11 cellular contexts compared by ENCODE assay signal in genomic region chr5:95471922-95472321, GRCh38.
DNase-seq lines count a peak whose midpoint lies in the region; TF ChIP-seq lines count a peak whose summit lies in the region.
"Had no signal": no experiment of that assay in that cellular context is flagged by ENCODE, and none has a peak within 500 bp of the region (broad histone marks: within the 10 kb centered on the region; RNA-seq: fewer than 3 reads in every experiment).

No MANE protein-coding gene starts in this region.

- 92 to 93% methylated on average over 1 of the region's 1 CpG for WGBS in GM23248 (ENCODE audit: low coverage in 1 of 2, low lambda C conversion rate in 2 of 2, missing lambda C conversion rate in 2 of 2), 2 experiments

- H4K20me1 ChIP-seq in GM23248 (ENCODE audit: insufficient read depth), result 0 out of 2 replicates have a peak, but pooled peaks cover 3% of the 10 kb centered on the region

- peaks cover 35% of the 10 kb centered on the region for H3K36me3 Mint-ChIP-seq in activated CD4-positive, alpha-beta memory T cell treated with anti-CD3 and anti-CD28 coated beads, Interleukin-2, amount 10 ng/mL, durations not matched to agents 7 days and 5 days (ENCODE audit: low read depth)

- CTCF ChIA-PET in activated CD4-positive, alpha-beta memory T cell treated with anti-CD3 and anti-CD28 coated beads, Interleukin-2, amount 10 ng/mL, durations not matched to agents 7 days and 5 days (lab: Charles Lee), result no interaction called here

- peaks cover 17% of the 10 kb centered on the region for H3K4me1 ChIP-seq in GM23248 (ENCODE audit: insufficient read depth)

- H3K9me3 ChIP-seq in GM23248 (ENCODE audit: low read depth), result no peaks in the 10 kb centered on the region

- POLR2A ChIA-PET in activated CD4-positive, alpha-beta memory T cell treated with anti-CD3 and anti-CD28 coated beads, Interleukin-2, amount 10 ng/mL, durations not matched to agents 7 days and 5 days (lab: Charles Lee), result no interaction called here

- no peaks in the 10 kb centered on the region for H3K9me2 ChIP-seq in GM23248 (ENCODE audit: insufficient read depth)

- no peak overlapping the region for H3K4me3 Mint-ChIP-seq in activated CD4-positive, alpha-beta memory T cell treated with anti-CD3 and anti-CD28 coated beads, Interleukin-2, amount 10 ng/mL, durations not matched to agents 7 days and 5 days
- H3K4me3 Mint-ChIP-seq: nephron had no signal

- peaks cover 34% of the 10 kb centered on the region; the same call in 1 of the 2 replicates for H3K36me3 ChIP-seq in GM23248 (ENCODE audit: low read depth)

- no peak overlapping the region for H3K27ac Mint-ChIP-seq in activated CD4-positive, alpha-beta memory T cell treated with anti-CD3 and anti-CD28 coated beads, Interleukin-2, amount 10 ng/mL, durations not matched to agents 7 days and 5 days
- H3K27ac Mint-ChIP-seq: nephron had no signal

- peaks cover 11% of the 10 kb centered on the region; the same call in 1 of the 2 replicates for H3F3A ChIP-seq in GM23248 (ENCODE audit: insufficient read depth)

- H2AFZ ChIP-seq in GM23248, result no peak overlapping the region

- DNase-seq in GM23248 (peak; percentile 74), SW 1271 (lab: John Stamatoyannopoulos, UW) (peak; percentile 27 to 33), fibroblast of mammary gland (ENCODE audit: low read depth) (peak; percentile 41), skeletal muscle cell (ENCODE audit: low read depth) (peak; percentile 12), NOMO-1 treated with dmso at 0.1 percent for 144 hours (lab: John Stamatoyannopoulos, UW; ENCODE audit: unreplicated experiment) (no peak), HK-2 (ENCODE audit: unreplicated experiment) (no peak)
- no peak for DNase-seq in activated CD4-positive, alpha-beta memory T cell treated with anti-CD3 and anti-CD28 coated beads, Interleukin-2, amount 10 ng/mL, durations not matched to agents 7 days and 5 days
- DNase-seq: Kasumi-1, NCI-H187 had no signal

- H3K9ac ChIP-seq in GM23248, result no peak overlapping the region

- no peaks in the 10 kb centered on the region for H3K27me3 Mint-ChIP-seq in activated CD4-positive, alpha-beta memory T cell treated with anti-CD3 and anti-CD28 coated beads, Interleukin-2, amount 10 ng/mL, durations not matched to agents 7 days and 5 days

- no peak overlapping the region for H3K4me2 ChIP-seq in GM23248 (ENCODE audit: unreplicated experiment)

- in situ Hi-C loops in GM23248 (cut with MboI), result no loop called here

- H3K27ac ChIP-seq in GM23248, result 0 out of 2 replicates have a peak overlapping the region, but pooled peaks have one; percentile 19
- H3K27ac ChIP-seq: skin epidermis had no signal

- TF ChIP-seq CTCF in fibroblast of mammary gland (conservative IDR thresholded peaks at IDR 0.05; ENCODE audit: control insufficient read depth, insufficient read depth, low read depth, low read length), result peak; percentile 6

- H3K4me1 Mint-ChIP-seq in activated CD4-positive, alpha-beta memory T cell treated with anti-CD3 and anti-CD28 coated beads, Interleukin-2, amount 10 ng/mL, durations not matched to agents 7 days and 5 days, result no peaks in the 10 kb centered on the region

- no peaks in the 10 kb centered on the region for H3K27me3 ChIP-seq in GM23248 (replicated peaks; ENCODE audit: insufficient read depth)

- no peaks in the 10 kb centered on the region for H3K9me3 Mint-ChIP-seq in activated CD4-positive, alpha-beta memory T cell treated with anti-CD3 and anti-CD28 coated beads, Interleukin-2, amount 10 ng/mL, durations not matched to agents 7 days and 5 days
- H3K9me3 Mint-ChIP-seq: nephron had no signal

- no peak overlapping the region for H3K4me3 ChIP-seq in GM23248
- no peak overlapping the region for H3K4me3 ChIP-seq in fibroblast of mammary gland (ENCODE audit: control insufficient read depth, low read depth, low read length)
- H3K4me3 ChIP-seq in skeletal muscle cell (ENCODE audit: low read depth, low read length), result no peak overlapping the region
- H3K4me3 ChIP-seq: skin epidermis had no signal

- no peaks in the 10 kb centered on the region for H3K79me2 ChIP-seq in GM23248 (ENCODE audit: insufficient read depth)

Comparison
In these comparisons a context has a peak if more than half of its experiments do, and no peak if none do; other contexts are left out.
1. DNase-seq: peak in GM23248 (single experiment), SW 1271 (2 of 2), fibroblast of mammary gland (single experiment) and skeletal muscle cell (single experiment); none in activated CD4-positive, alpha-beta memory T cell treated with anti-CD3 and anti-CD28 coated beads, Interleukin-2, amount 10 ng/mL, durations not matched to agents 7 days and 5 days (single experiment), NOMO-1 treated with dmso at 0.1 percent for 144 hours (single experiment) and HK-2 (single experiment).